14 cellular contexts compared by ENCODE assay signal in the genomic region with DNA sequence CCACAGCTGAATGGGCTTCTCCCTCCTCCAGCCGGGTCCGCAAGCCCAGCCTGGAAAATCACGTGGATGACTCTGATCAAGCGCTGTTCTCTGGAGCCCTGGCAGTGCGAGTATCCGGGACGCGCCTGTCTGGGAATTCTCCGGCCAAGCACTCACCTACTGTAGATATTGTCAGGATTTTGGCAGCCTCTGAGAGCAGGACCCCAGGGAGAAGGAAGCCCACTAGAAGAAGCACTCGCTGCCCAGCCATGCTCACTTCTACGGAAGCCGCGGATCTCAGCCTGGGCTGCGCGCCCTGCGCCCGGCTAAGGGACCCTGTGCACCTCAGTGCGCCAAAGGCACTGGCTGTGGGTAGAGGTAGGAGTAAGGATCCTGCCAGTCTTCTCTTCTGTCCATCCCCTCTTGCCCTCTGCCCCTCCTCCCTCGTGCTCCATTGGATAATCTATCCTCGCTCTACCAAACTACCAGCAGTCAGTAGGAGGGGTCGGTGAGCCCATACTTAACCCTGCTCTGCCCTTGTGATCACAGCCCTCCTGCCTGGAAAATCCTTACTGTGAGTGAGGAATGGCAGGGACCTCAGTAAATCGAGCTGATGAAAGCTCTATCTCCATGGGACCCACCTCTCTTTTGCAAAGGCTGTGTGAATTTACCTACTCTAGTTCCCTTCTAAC. TPM values are rescaled to one million over a fixed set of nuclear protein-coding genes. Genes with fewer than 3 reads are reported as not detected.
DNase-seq lines count a peak whose midpoint lies in the region; ATAC-seq, FAIRE-seq and TF ChIP-seq lines count a peak whose summit lies in the region.
"Had no signal": no experiment of that assay in that cellular context is flagged by ENCODE, and none has a peak within 500 bp of the region (broad histone marks: within the 10 kb centered on the region; RNA-seq: fewer than 3 reads in every experiment).

A gene with protein sequence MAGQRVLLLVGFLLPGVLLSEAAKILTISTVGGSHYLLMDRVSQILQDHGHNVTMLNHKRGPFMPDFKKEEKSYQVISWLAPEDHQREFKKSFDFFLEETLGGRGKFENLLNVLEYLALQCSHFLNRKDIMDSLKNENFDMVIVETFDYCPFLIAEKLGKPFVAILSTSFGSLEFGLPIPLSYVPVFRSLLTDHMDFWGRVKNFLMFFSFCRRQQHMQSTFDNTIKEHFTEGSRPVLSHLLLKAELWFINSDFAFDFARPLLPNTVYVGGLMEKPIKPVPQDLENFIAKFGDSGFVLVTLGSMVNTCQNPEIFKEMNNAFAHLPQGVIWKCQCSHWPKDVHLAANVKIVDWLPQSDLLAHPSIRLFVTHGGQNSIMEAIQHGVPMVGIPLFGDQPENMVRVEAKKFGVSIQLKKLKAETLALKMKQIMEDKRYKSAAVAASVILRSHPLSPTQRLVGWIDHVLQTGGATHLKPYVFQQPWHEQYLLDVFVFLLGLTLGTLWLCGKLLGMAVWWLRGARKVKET (minus strand): TSS at position 343 of the 671 bp plus-strand sequence. CDS start 93 bp downstream, at position 250.

- intact Hi-C loops in HepG2 (cut with micrococcal nuclease; ENCODE audit: unreplicated experiment) (no loop called here), testis (cut with DNase I; ENCODE audit: low total_unique reads) (no loop called here)

- H3K4me1 Mint-ChIP-seq in activated naive CD8-positive, alpha-beta T cell treated with anti-CD3 and anti-CD28 coated beads for 36 hours, result peaks cover 8% of the 10 kb centered on the region
- H3K4me1 Mint-ChIP-seq in activated naive CD8-positive, alpha-beta T cell treated with anti-CD3 and anti-CD28 coated beads, Interleukin-2, amount 50 U/mL, for 24 hours, result peaks cover 10% of the 10 kb centered on the region
- H3K4me1 Mint-ChIP-seq in activated T-helper 17 cell treated with anti-CD3 and anti-CD28 coated beads, Interleukin-2, amount 50 U/mL, for 72 hours, result peaks cover 7% of the 10 kb centered on the region

- peaks cover 47% of the 10 kb centered on the region for H3K27me3 Mint-ChIP-seq in activated naive CD8-positive, alpha-beta T cell treated with anti-CD3 and anti-CD28 coated beads for 36 hours
- peaks cover 11% of the 10 kb centered on the region for H3K27me3 Mint-ChIP-seq in activated naive CD8-positive, alpha-beta T cell treated with anti-CD3 and anti-CD28 coated beads, Interleukin-2, amount 50 U/mL, for 24 hours
- H3K27me3 Mint-ChIP-seq in activated T-helper 17 cell treated with anti-CD3 and anti-CD28 coated beads, Interleukin-2, amount 50 U/mL, for 72 hours, result peaks cover 23% of the 10 kb centered on the region

- CTCF ChIA-PET in HepG2 (lab: Yijun Ruan, JAX; ENCODE audit: low intra/inter-chr PET ratio, low total read pairs), result no interaction called here

- no peak for TF ChIP-seq EP300 in HepG2 (IDR thresholded peaks at IDR 0.05; ENCODE audit: low read depth in 2 of 2, low read length in 2 of 2)
- no peak for TF ChIP-seq EP300 in HepG2 (CRISPR knock-in tag; IDR thresholded peaks at IDR 0.05; ENCODE audit: borderline replicate concordance)

- peaks cover 2 to 22% of the 10 kb centered on the region in 2 experiments; a peak in 3 of 5 replicates for H3K27me3 ChIP-seq in HepG2 (ENCODE audit: control insufficient read depth in 1 of 2, insufficient read depth in 2 of 2, low read length in 2 of 2)
- H3K27me3 ChIP-seq in testis, result no peaks in the 10 kb centered on the region
- peaks cover 12% of the 10 kb centered on the region for H3K27me3 ChIP-seq in brain microvascular endothelial cell (replicated peaks)

- H3K27ac Mint-ChIP-seq in activated naive CD8-positive, alpha-beta T cell treated with anti-CD3 and anti-CD28 coated beads for 36 hours, result no peak within 1 kb of the TSS
- no peak within 1 kb of the TSS for H3K27ac Mint-ChIP-seq in activated naive CD8-positive, alpha-beta T cell treated with anti-CD3 and anti-CD28 coated beads, Interleukin-2, amount 50 U/mL, for 24 hours
- no peak within 1 kb of the TSS for H3K27ac Mint-ChIP-seq in activated T-helper 17 cell treated with anti-CD3 and anti-CD28 coated beads, Interleukin-2, amount 50 U/mL, for 72 hours
- H3K27ac Mint-ChIP-seq: T-helper 2 cell treated with Interferon-gamma antibody and Interleukin-4, amounts not matched to agents 5 μg/mL and 100 μg/mL, for 36 hours had no signal

- no peak within 1 kb of the TSS for H3K27ac ChIP-seq in HepG2 (ENCODE audit: extremely low read length, insufficient read depth, low read length)
- no peak within 1 kb of the TSS for H3K27ac ChIP-seq in testis
- H3K27ac ChIP-seq in brain microvascular endothelial cell, result no peak within 1 kb of the TSS
- H3K27ac ChIP-seq: gastroesophageal sphincter had no signal

- no TSS peak for BruUV-seq in HepG2 (replicated peaks; lab: Mats Ljungman, UMichigan)

- H3K9ac ChIP-seq in HepG2 (ENCODE audit: insufficient read depth, low read depth, low read length), result no peak within 1 kb of the TSS

- no peak for DNase-seq in activated naive CD8-positive, alpha-beta T cell treated with anti-CD3 and anti-CD28 coated beads for 36 hours
- DNase-seq in activated naive CD8-positive, alpha-beta T cell treated with anti-CD3 and anti-CD28 coated beads, Interleukin-2, amount 50 U/mL, for 24 hours, result no peak
- DNase-seq in HepG2 (ENCODE audit: low spot score), result no peak
- DNase-seq in testis, result peak; percentile 33
- no peak for DNase-seq in stimulated activated CD8-positive, alpha-beta memory T cell treated with anti-CD3 and anti-CD28 coated beads, Interleukin-4, amount 100 ng/mL, for 48 hours
- DNase-seq in brain microvascular endothelial cell, result no peak
- DNase-seq in SKM-1 treated with dmso at 0.1 percent for 144 hours (lab: John Stamatoyannopoulos, UW; ENCODE audit: unreplicated experiment), result no peak
- DNase-seq: cerebellar nuclear complex, IMR-90, NCI-H510A had no signal

- TF ChIP-seq RAD21 in HepG2 (CRISPR knock-in tag; IDR thresholded peaks at IDR 0.05), result no peak

- TF ChIP-seq CTCF in HepG2 (CRISPR knock-in tag; IDR thresholded peaks at IDR 0.05), result no peak
- TF ChIP-seq CTCF in testis (IDR thresholded peaks at IDR 0.05), result no peak
- no peak for TF ChIP-seq CTCF in brain microvascular endothelial cell (IDR thresholded peaks at IDR 0.05; ENCODE audit: low read depth, low read length, missing control alignments)

- no peaks in the 10 kb centered on the region for H3K9me3 Mint-ChIP-seq in activated naive CD8-positive, alpha-beta T cell treated with anti-CD3 and anti-CD28 coated beads for 36 hours
- H3K9me3 Mint-ChIP-seq in activated naive CD8-positive, alpha-beta T cell treated with anti-CD3 and anti-CD28 coated beads, Interleukin-2, amount 50 U/mL, for 24 hours, result no peaks in the 10 kb centered on the region
- H3K9me3 Mint-ChIP-seq in activated T-helper 17 cell treated with anti-CD3 and anti-CD28 coated beads, Interleukin-2, amount 50 U/mL, for 72 hours, result no peaks in the 10 kb centered on the region
- H3K9me3 Mint-ChIP-seq: T-helper 2 cell treated with Interferon-gamma antibody and Interleukin-4, amounts not matched to agents 5 μg/mL and 100 μg/mL, for 36 hours had no signal

- H4K20me1 ChIP-seq in HepG2 (ENCODE audit: insufficient read depth, low read length), result no peaks in the 10 kb centered on the region

- H3K4me1 ChIP-seq in HepG2 (ENCODE audit: insufficient read depth, low read length) (0 out of 2 replicates have a peak, but pooled peaks cover 6% of the 10 kb centered on the region), testis (no peaks in the 10 kb centered on the region)
- H3K4me1 ChIP-seq: gastroesophageal sphincter had no signal

- WGBS in HepG2 (ENCODE audit: low lambda C conversion rate), result 8% methylated on average over 10 of the region's 22 CpGs
- 0 to 1% methylated on average over 11 to 22 of the region's 22 CpGs for WGBS in testis, 2 donors

- H3K4me3 ChIP-seq in HepG2 (replicated peaks in 1 of 3; ENCODE audit: insufficient read depth in 1 of 3, low read depth in 2 of 3, low read length in 3 of 3), result no peak within 1 kb of the TSS
- H3K4me3 ChIP-seq in testis, result peak within 1 kb of the TSS; percentile 18 to 29
- no peak within 1 kb of the TSS for H3K4me3 ChIP-seq in brain microvascular endothelial cell (ENCODE audit: low read depth, low read length)
- H3K4me3 ChIP-seq: gastroesophageal sphincter had no signal

- POLR2A ChIA-PET in HepG2 (lab: Yijun Ruan, JAX), result no interaction called here

- no peak within 1 kb of the TSS; the same call in 1 of the 2 replicates for H3K4me2 ChIP-seq in HepG2 (ENCODE audit: low read depth, low read length)

- H3K79me2 ChIP-seq in HepG2 (ENCODE audit: insufficient read depth, low read length), result no peaks in the 10 kb centered on the region

- peak within 1 kb of the TSS; percentile 20 for H3K4me3 Mint-ChIP-seq in activated naive CD8-positive, alpha-beta T cell treated with anti-CD3 and anti-CD28 coated beads for 36 hours
- no peak within 1 kb of the TSS for H3K4me3 Mint-ChIP-seq in activated naive CD8-positive, alpha-beta T cell treated with anti-CD3 and anti-CD28 coated beads, Interleukin-2, amount 50 U/mL, for 24 hours
- peak within 1 kb of the TSS; percentile 2 for H3K4me3 Mint-ChIP-seq in activated T-helper 17 cell treated with anti-CD3 and anti-CD28 coated beads, Interleukin-2, amount 50 U/mL, for 72 hours
- H3K4me3 Mint-ChIP-seq: T-helper 2 cell treated with Interferon-gamma antibody and Interleukin-4, amounts not matched to agents 5 μg/mL and 100 μg/mL, for 36 hours had no signal

- no peak within 1 kb of the TSS for H2AFZ ChIP-seq in HepG2 (ENCODE audit: low read length)

- H3K9me3 ChIP-seq in HepG2 (ENCODE audit: low read length), result no peaks in the 10 kb centered on the region
- no peaks in the 10 kb centered on the region for H3K9me3 ChIP-seq in testis
- H3K9me3 ChIP-seq: gastroesophageal sphincter had no signal

- no peak for FAIRE-seq in HepG2 (lab: Jason Lieb, UNC)
- FAIRE-seq: urothelium cell line had no signal

- in situ Hi-C loops in HepG2 (cut with HindIII; ENCODE audit: extremely low pct_ligation_motif_present, low pct_unique_long_range_greater_than_20kb), result loop anchor here (25.0 kb wide), 1 partner anchor 621 kb away; no protein-coding TSS in a partner anchor
- in situ Hi-C loops in brain microvascular endothelial cell (cut with HindIII; ENCODE audit: low pct_ligation_motif_present, low sequenced_read_pairs), result no loop called here

- TF ChIP-seq POLR2A in HepG2 (IDR thresholded peaks at IDR 0.05; ENCODE audit: insufficient read depth in 1 of 2, low read depth in 2 of 2, low read length in 2 of 2), result no peak
- no peak for TF ChIP-seq POLR2A in testis (IDR thresholded peaks at IDR 0.05)

- H3K36me3 ChIP-seq in HepG2 (replicated peaks in 1 of 2; ENCODE audit: control insufficient read depth in 1 of 2, insufficient read depth in 2 of 2, low read length in 2 of 2) (no peaks in the 10 kb centered on the region), testis (ENCODE audit: low read depth, missing control alignments) (no peaks in the 10 kb centered on the region), brain microvascular endothelial cell (replicated peaks) (no peaks in the 10 kb centered on the region)
- H3K36me3 ChIP-seq: gastroesophageal sphincter had no signal

- ATAC-seq in activated naive CD8-positive, alpha-beta T cell treated with anti-CD3 and anti-CD28 coated beads, Interleukin-2, amount 50 U/mL, for 24 hours, result no peak
- no peak for ATAC-seq in activated T-helper 17 cell treated with anti-CD3 and anti-CD28 coated beads, Interleukin-2, amount 50 U/mL, for 72 hours (replicated peaks)
- ATAC-seq in HepG2, result peak; percentile 73
- ATAC-seq: gastroesophageal sphincter had no signal

- H3K36me3 Mint-ChIP-seq in activated naive CD8-positive, alpha-beta T cell treated with anti-CD3 and anti-CD28 coated beads for 36 hours, result no peaks in the 10 kb centered on the region
- H3K36me3 Mint-ChIP-seq in activated naive CD8-positive, alpha-beta T cell treated with anti-CD3 and anti-CD28 coated beads, Interleukin-2, amount 50 U/mL, for 24 hours (ENCODE audit: low read depth), result no peaks in the 10 kb centered on the region
- no peaks in the 10 kb centered on the region for H3K36me3 Mint-ChIP-seq in activated T-helper 17 cell treated with anti-CD3 and anti-CD28 coated beads, Interleukin-2, amount 50 U/mL, for 72 hours (ENCODE audit: low read depth)

RNA-seq across cellular contexts. Expression of the gene that starts here (rescaled TPM):
- not detected for total RNA-seq in activated naive CD8-positive, alpha-beta T cell treated with anti-CD3 and anti-CD28 coated beads for 36 hours
- total RNA-seq in activated T-helper 17 cell treated with anti-CD3 and anti-CD28 coated beads, Interleukin-2, amount 50 U/mL, for 72 hours, result under 1 TPM in 1 of 2 donors, not detected in 1; 0.28 TPM
- total RNA-seq in HepG2 (2016; rRNA removed; fragmentation: Illumina TruSeq; extraction: Trizol), result not detected in 2 replicates
- not detected in 2 replicates for total RNA-seq in HepG2 (2016; cell fraction: cytosol; rRNA removed; fragmentation: Illumina TruSeq; extraction: Trizol; ENCODE audit: low read depth)
- not detected in 2 replicates for total RNA-seq in HepG2 (2016; cell fraction: insoluble cytoplasmic fraction; rRNA removed; fragmentation: Illumina TruSeq; extraction: Trizol)
- total RNA-seq in HepG2 (2016; cell fraction: membrane; rRNA removed; fragmentation: Illumina TruSeq; extraction: Trizol), result not detected in 2 replicates
- total RNA-seq in HepG2 (2016; cell fraction: nucleus; rRNA removed; fragmentation: Illumina TruSeq; extraction: Trizol), result not detected in 2 replicates
- not detected in 2 replicates for polyA plus RNA-seq in HepG2 (2011; rRNA removed)
- polyA plus RNA-seq in HepG2 (2011; cell fraction: cytosol; rRNA removed), result not detected in 2 replicates
- not detected in 2 replicates for polyA plus RNA-seq in HepG2 (2011; cell fraction: nucleus; rRNA removed)
- not detected in 2 replicates for polyA plus RNA-seq in HepG2 (2012)
- not detected in 2 replicates for polyA plus RNA-seq in HepG2 (2016; cell fraction: cytosol; fragmentation: Illumina TruSeq; extraction: Trizol; ENCODE audit: low read depth)
- polyA plus RNA-seq in HepG2 (2016; cell fraction: insoluble cytoplasmic fraction; fragmentation: Illumina TruSeq; extraction: Trizol; ENCODE audit: low read depth), result not detected in 2 replicates
- polyA plus RNA-seq in HepG2 (2016; cell fraction: membrane; fragmentation: Illumina TruSeq; extraction: Trizol; ENCODE audit: low read depth), result not detected in 2 replicates
- not detected in 2 replicates for polyA plus RNA-seq in HepG2 (2016; cell fraction: nucleus; fragmentation: Illumina TruSeq; extraction: Trizol; ENCODE audit: insufficient read depth, low read depth)
- not detected in 2 replicates for polyA minus RNA-seq in HepG2 (2011; rRNA and poly(A)+ RNA removed; ENCODE audit: low replicate concordance)
- polyA minus RNA-seq in HepG2 (2011; cell fraction: cytosol; rRNA and poly(A)+ RNA removed), result not detected in 2 replicates
- polyA minus RNA-seq in HepG2 (2011; cell fraction: nucleus; rRNA and poly(A)+ RNA removed), result not detected in 2 replicates
- 10 to 100 TPM in 1 of 2 donors, 1 to 10 TPM in 1; 6.9 to 10.8 TPM for total RNA-seq in testis
- 14.9 TPM for polyA plus RNA-seq in testis (ENCODE audit: insufficient read depth, low read depth, low replicate concordance)
- total RNA-seq: gastroesophageal sphincter, IMR-90 had no signal
- polyA plus RNA-seq: IMR-90 had no signal

Comparison
In these comparisons a context has a peak if more than half of its experiments do, and no peak if none do; other contexts are left out.
1. RNA of the gene that starts here (polyA plus RNA-seq): 14.9 TPM in testis (single experiment); not detected in HepG2; every median in the first group is over 10 times any median in the second.
2. Peak in ATAC-seq in HepG2; RNA of the gene not detected or under 1 TPM.
3. H3K4me3 ChIP-seq: peak in testis (2 of 2); none in HepG2 (0 of 3) and brain microvascular endothelial cell (single experiment).